In genomic region chr10:18906636-18907035, GRCh38 we compare ENCODE assay signal across 15 cellular contexts.
DNase-seq lines count a peak whose midpoint lies in the region; ATAC-seq and TF ChIP-seq lines count a peak whose summit lies in the region.
"Had no signal": no experiment of that assay in that cellular context is flagged by ENCODE, and none has a peak within 500 bp of the region (broad histone marks: within the 10 kb centered on the region; RNA-seq: fewer than 3 reads in every experiment).

No MANE protein-coding gene starts in this region.

- H3K4me1 Mint-ChIP-seq in activated naive CD8-positive, alpha-beta T cell treated with anti-CD3 and anti-CD28 coated beads for 36 hours: no peaks in the 10 kb centered on the region
- H3K4me1 Mint-ChIP-seq: CD4-positive, CD25-positive, alpha-beta regulatory T cell had no signal

- POLR2A ChIA-PET in RWPE1 (lab: Yijun Ruan, JAX; ENCODE audit: low non-redundant PET): no interaction called here

- no peaks in the 10 kb centered on the region for H3K27me3 Mint-ChIP-seq in activated naive CD8-positive, alpha-beta T cell treated with anti-CD3 and anti-CD28 coated beads for 36 hours
- H3K27me3 Mint-ChIP-seq: CD4-positive, CD25-positive, alpha-beta regulatory T cell had no signal

- H3K4me3 ChIP-seq in fibroblast of lung (replicated peaks in 1 of 4; ENCODE audit: control extremely low read depth in 1 of 4, insufficient read depth in 1 of 4, low read depth in 3 of 4, low read length in 4 of 4): no peak overlapping the region
- H3K4me3 ChIP-seq: BLaER1 treated with 17β-estradiol and CSF1 and Interleukin-3, amounts not matched to agents 10 nM and 100 nM had no signal

- H2AFZ ChIP-seq in fibroblast of lung (ENCODE audit: low read length): no peak overlapping the region

- H3K4me1 ChIP-seq in fibroblast of lung (ENCODE audit: control insufficient read depth, extremely low read depth, insufficient read depth, low read length): no peaks in the 10 kb centered on the region
- H3K4me1 ChIP-seq: BLaER1 treated with 17β-estradiol and CSF1 and Interleukin-3, amounts not matched to agents 10 nM and 100 nM had no signal

- H3K36me3 Mint-ChIP-seq in activated naive CD8-positive, alpha-beta T cell treated with anti-CD3 and anti-CD28 coated beads for 36 hours: no peaks in the 10 kb centered on the region
- H3K36me3 Mint-ChIP-seq: CD4-positive, CD25-positive, alpha-beta regulatory T cell had no signal

- no peaks in the 10 kb centered on the region for H3K9me3 ChIP-seq in fibroblast of lung (ENCODE audit: control insufficient read depth, insufficient read depth, low read depth, low read length)

- no peak overlapping the region for H3K9ac ChIP-seq in fibroblast of lung (ENCODE audit: insufficient read depth, low read length)
- H3K9ac ChIP-seq: BLaER1 treated with 17β-estradiol and CSF1 and Interleukin-3, amounts not matched to agents 10 nM and 100 nM had no signal

- CTCF ChIA-PET in RWPE1 (lab: Yijun Ruan, JAX): no interaction called here

- DNase-seq in M059J (ENCODE audit: low read depth): peak; percentile 1
- peak; percentile 2 for DNase-seq in RWPE1 (ENCODE audit: low spot score)
- peak; percentile 32 to 40 for DNase-seq in fibroblast of lung (ENCODE audit: low read depth in 2 of 2)
- DNase-seq in stromal cell of bone marrow (ENCODE audit: low read depth): peak; percentile 3
- no peak for DNase-seq in activated naive CD8-positive, alpha-beta T cell treated with anti-CD3 and anti-CD28 coated beads for 36 hours
- DNase-seq: ACHN; CD4-positive, CD25-positive, alpha-beta regulatory T cell; DMS53; GF-D8; HCEC 1CT; HFFc6 had no signal

- H4K20me1 ChIP-seq in fibroblast of lung (ENCODE audit: control insufficient read depth, extremely low read depth, insufficient read depth, low read length): no peaks in the 10 kb centered on the region
- H4K20me1 ChIP-seq: BLaER1 treated with 17β-estradiol and CSF1 and Interleukin-3, amounts not matched to agents 10 nM and 100 nM had no signal

- H3K27me3 ChIP-seq in fibroblast of lung (ENCODE audit: control insufficient read depth, insufficient read depth, low read length): no peaks in the 10 kb centered on the region
- H3K27me3 ChIP-seq: BLaER1 treated with 17β-estradiol and CSF1 and Interleukin-3, amounts not matched to agents 10 nM and 100 nM had no signal

- H3K79me2 ChIP-seq in fibroblast of lung (ENCODE audit: control insufficient read depth, insufficient read depth, low read length): no peaks in the 10 kb centered on the region

- no peak overlapping the region for H3K27ac Mint-ChIP-seq in activated naive CD8-positive, alpha-beta T cell treated with anti-CD3 and anti-CD28 coated beads for 36 hours
- H3K27ac Mint-ChIP-seq: CD4-positive, CD25-positive, alpha-beta regulatory T cell; HFFc6 had no signal

- ATAC-seq in esophagus mucosa: no peak
- ATAC-seq in GM18517 (IDR thresholded peaks at IDR 0.05; ENCODE audit: unreplicated experiment): no peak

- H3K9me3 Mint-ChIP-seq in activated naive CD8-positive, alpha-beta T cell treated with anti-CD3 and anti-CD28 coated beads for 36 hours: peaks cover 4% of the 10 kb centered on the region

- no peak overlapping the region for H3K4me3 Mint-ChIP-seq in activated naive CD8-positive, alpha-beta T cell treated with anti-CD3 and anti-CD28 coated beads for 36 hours
- H3K4me3 Mint-ChIP-seq: CD4-positive, CD25-positive, alpha-beta regulatory T cell; HFFc6 had no signal

- no peak overlapping the region for H3K27ac ChIP-seq in RWPE1
- no peak overlapping the region for H3K27ac ChIP-seq in fibroblast of lung (ENCODE audit: insufficient read depth, low read length)
- H3K27ac ChIP-seq: BLaER1 treated with 17β-estradiol and CSF1 and Interleukin-3, amounts not matched to agents 10 nM and 100 nM; HL-60 had no signal

- TF ChIP-seq CTCF in RWPE1 (conservative IDR thresholded peaks at IDR 0.05; ENCODE audit: low read depth) (no peak), fibroblast of lung (conservative IDR thresholded peaks at IDR 0.05 in 1 of 2, IDR thresholded peaks at IDR 0.05 in 1 of 2; ENCODE audit: low read depth in 1 of 2, low read length in 2 of 2) (no peak)

- no peaks in the 10 kb centered on the region for H3K36me3 ChIP-seq in fibroblast of lung (ENCODE audit: control insufficient read depth, insufficient read depth, low read length)
- H3K36me3 ChIP-seq: BLaER1 treated with 17β-estradiol and CSF1 and Interleukin-3, amounts not matched to agents 10 nM and 100 nM had no signal

- H3K4me2 ChIP-seq in fibroblast of lung (ENCODE audit: extremely low read depth, insufficient read depth, low read length): no peak overlapping the region
- H3K4me2 ChIP-seq: BLaER1 treated with 17β-estradiol and CSF1 and Interleukin-3, amounts not matched to agents 10 nM and 100 nM had no signal
